In genomic region chr6:87444362-87444761, GRCh38 we compare ENCODE assay signal across 1 cellular context.
A peak's percentile ranks its signal among the peaks of the same experiment; 100 is the strongest.
TF ChIP-seq lines count a peak whose summit lies in the region.

No MANE protein-coding gene starts in this region.

TF ChIP-seq in WTC11, 78 proteins besides CTCF, POLR2A, EP300 and RAD21 (continued from another document):
- no peak for TF ChIP-seq PRDM15 (CRISPR knock-in tag; IDR thresholded peaks at IDR 0.05)
- TF ChIP-seq ZNF317 (CRISPR knock-in tag; IDR thresholded peaks at IDR 0.05; ENCODE audit: borderline replicate concordance, low read depth), result no peak
- TF ChIP-seq HMGXB4 (CRISPR knock-in tag; IDR thresholded peaks at IDR 0.05), result no peak
- TF ChIP-seq ZSCAN18 (CRISPR knock-in tag; IDR thresholded peaks at IDR 0.05), result peak; percentile 81; the same call in 1 of the 2 replicates
- TF ChIP-seq ZBTB43 (CRISPR knock-in tag; IDR thresholded peaks at IDR 0.05), result no peak
- TF ChIP-seq ZNF263 (CRISPR knock-in tag; IDR thresholded peaks at IDR 0.05; ENCODE audit: low read depth), result no peak
- TF ChIP-seq ERG (CRISPR knock-in tag; IDR thresholded peaks at IDR 0.05), result peak; percentile 44; the same call in 1 of the 2 replicates
- no peak for TF ChIP-seq IRF2 (CRISPR knock-in tag; IDR thresholded peaks at IDR 0.05; ENCODE audit: borderline replicate concordance, low read depth)
- peak; percentile 97 for TF ChIP-seq TEAD4 (CRISPR knock-in tag; IDR thresholded peaks at IDR 0.05)
- TF ChIP-seq ZNF138 (CRISPR knock-in tag; conservative IDR thresholded peaks at IDR 0.05), result no peak
- TF ChIP-seq CREB1 (CRISPR knock-in tag; IDR thresholded peaks at IDR 0.05), result no peak
- no peak for TF ChIP-seq PREB (CRISPR knock-in tag; IDR thresholded peaks at IDR 0.05; ENCODE audit: borderline replicate concordance)
- no peak for TF ChIP-seq RORB (CRISPR knock-in tag; IDR thresholded peaks at IDR 0.05)
- TF ChIP-seq EMX1 (CRISPR knock-in tag; IDR thresholded peaks at IDR 0.05), result no peak
- peak; percentile 58; the same call in 1 of the 2 replicates for TF ChIP-seq ZNF396 (CRISPR knock-in tag; IDR thresholded peaks at IDR 0.05; ENCODE audit: borderline replicate concordance)
- TF ChIP-seq ZMAT4 (CRISPR knock-in tag; IDR thresholded peaks at IDR 0.05), result no peak
- TF ChIP-seq NR3C1 (CRISPR knock-in tag; conservative IDR thresholded peaks at IDR 0.05; ENCODE audit: low read depth), result no peak
- TF ChIP-seq ZNF671 (CRISPR knock-in tag; IDR thresholded peaks at IDR 0.05), result peak; percentile 75; the same call in 1 of the 2 replicates
- TF ChIP-seq ZNF423 (CRISPR knock-in tag; IDR thresholded peaks at IDR 0.05), result peak; percentile 36
- TF ChIP-seq USF2 (CRISPR knock-in tag; IDR thresholded peaks at IDR 0.05), result no peak
- no peak for TF ChIP-seq FOXP1 (CRISPR knock-in tag; IDR thresholded peaks at IDR 0.05; ENCODE audit: borderline replicate concordance)
- no peak for TF ChIP-seq ATF3 (CRISPR knock-in tag; conservative IDR thresholded peaks at IDR 0.05)
- TF ChIP-seq E2F4 (CRISPR knock-in tag; IDR thresholded peaks at IDR 0.05; ENCODE audit: borderline replicate concordance, low read depth), result no peak
- peak; percentile 95; the same call in 1 of the 2 replicates for TF ChIP-seq TEAD1 (CRISPR knock-in tag; IDR thresholded peaks at IDR 0.05)
- TF ChIP-seq AFF4 (CRISPR knock-in tag; IDR thresholded peaks at IDR 0.05; ENCODE audit: borderline replicate concordance), result no peak
